Comparison of ENCODE assay signal across 9 cellular contexts in genomic region chr17:18144261-18144660, GRCh38. TPM values are rescaled to one million over a fixed set of nuclear protein-coding genes. Genes with fewer than 3 reads are reported as not detected.
"Had no signal": no experiment of that assay in that cellular context is flagged by ENCODE, and none has a peak within 500 bp of the region (broad histone marks: within the 10 kb centered on the region; RNA-seq: fewer than 3 reads in every experiment).

No MANE protein-coding gene starts in this region.

- H3K9ac ChIP-seq: GM23248 had no signal

- ATAC-seq: HCT116 had no signal

- H3K9me3 ChIP-seq: HAP-1 had no signal

- DNase-seq: GM23248, GOT3, HFFc6 had no signal

- FAIRE-seq: HepG2 had no signal

- H3K4me1 ChIP-seq: HAP-1 had no signal

- H3K27ac ChIP-seq: GM23248, HL-60 had no signal

- H3K27ac Mint-ChIP-seq: HFFc6, IgD-negative memory B cell had no signal

- H3K9me3 Mint-ChIP-seq: HFFc6, IgD-negative memory B cell had no signal

- H3K36me3 ChIP-seq: HAP-1 had no signal

- H3K36me3 Mint-ChIP-seq: IgD-negative memory B cell had no signal

- H3K4me3 ChIP-seq: GM23248, HAP-1 had no signal

- H3K4me3 Mint-ChIP-seq: HFFc6, IgD-negative memory B cell had no signal

RNA-seq across cellular contexts. Expression of gene MYO15A, which starts 35.7 kb away (rescaled TPM):
- total RNA-seq: HT1080 had no signal
